Comparison of ENCODE assay signal across 8 cellular contexts in genomic region chr5:133111299-133111698, GRCh38. TPM values are rescaled to one million over a fixed set of nuclear protein-coding genes. Genes with fewer than 3 reads are reported as not detected.
DNase-seq lines count a peak whose midpoint lies in the region; ATAC-seq and TF ChIP-seq lines count a peak whose summit lies in the region.

No MANE protein-coding gene starts in this region.

- H3K4me1 ChIP-seq in HEK293 (ENCODE audit: control insufficient read depth, insufficient read depth, low read length) = no peaks in the 10 kb centered on the region

- POLR2A ChIA-PET in HEK293 (lab: Yijun Ruan, JAX) = interaction anchor here (0.6 kb wide), 1 partner anchor 872 kb away, joined by 3 read pairs; no protein-coding TSS in a partner anchor

- H3K4me1 Mint-ChIP-seq in Calu3 (ENCODE audit: low read depth, unreplicated experiment) = peaks cover 18% of the 10 kb centered on the region

- peaks cover 0 to 6% of the 10 kb centered on the region in 2 experiments; a peak in 1 of 3 replicates for H3K36me3 ChIP-seq in HEK293 (ENCODE audit: control insufficient read depth in 2 of 2, insufficient read depth in 1 of 2, low read length in 2 of 2)
- peaks cover 1% of the 10 kb centered on the region for H3K36me3 ChIP-seq in kidney epithelial cell (ENCODE audit: control insufficient read depth, insufficient read depth, low read length)

- DNase-seq in Calu3 = peak; percentile 91
- DNase-seq in NCI-H446 (lab: John Stamatoyannopoulos, UW) = peak; percentile 55 to 78
- DNase-seq in caudate nucleus (lab: John Stamatoyannopoulos, UW) = peak in 54 of 61 donors; percentile 14 to 90 (median 66)
- peak; percentile 45 for DNase-seq in kidney epithelial cell (ENCODE audit: low read depth)
- peak; percentile 81 for DNase-seq in stimulated activated CD4-positive, alpha-beta T cell treated with anti-CD3 and anti-CD28 coated beads, Interleukin-1b, Interleukin-23, amount 100 ng/mL, for 48 hours

- no peak overlapping the region for H3K27ac Mint-ChIP-seq in Calu3 (ENCODE audit: unreplicated experiment)

- intact Hi-C loops in Calu3 (cut with micrococcal nuclease; ENCODE audit: unreplicated experiment) = loop anchor here (1.0 to 5.0 kb wide), 4 partner anchors 137 to 756 kb away; no protein-coding TSS in a partner anchor

- no peaks in the 10 kb centered on the region for H3K9me3 Mint-ChIP-seq in Calu3 (ENCODE audit: low read depth, unreplicated experiment)

- H3K27me3 ChIP-seq in kidney epithelial cell (ENCODE audit: control insufficient read depth, insufficient read depth, low read length) = no peaks in the 10 kb centered on the region

- peaks cover 37% of the 10 kb centered on the region for H3K27me3 Mint-ChIP-seq in Calu3 (ENCODE audit: unreplicated experiment)

- H3K4me3 ChIP-seq in HEK293 (ENCODE audit: low read depth, low read length) (no peak overlapping the region), kidney epithelial cell (ENCODE audit: low read depth, low read length) (no peak overlapping the region)

- peak; percentile 39 to 61 for ATAC-seq in activated CD4-positive, CD25-positive, alpha-beta regulatory T cell treated with anti-CD3 and anti-CD28 coated beads, Interleukin-2, amount 50 U/mL, for 24 hours
- no peak for ATAC-seq in HG02763 (IDR thresholded peaks at IDR 0.05; ENCODE audit: unreplicated experiment)

- H3K4me3 Mint-ChIP-seq in Calu3 (ENCODE audit: low read depth, unreplicated experiment) = no peak overlapping the region

- no TSS peak for BruUV-seq in Calu3 (replicated peaks; lab: Mats Ljungman, UMichigan)

- H3K9me3 ChIP-seq in HEK293 (ENCODE audit: control insufficient read depth, insufficient read depth, low read depth, low read length) = no peaks in the 10 kb centered on the region

- TF ChIP-seq CTCF in Calu3 (IDR thresholded peaks at IDR 0.05; ENCODE audit: unreplicated experiment) (peak; percentile 94), HEK293 (tag by site-specific recombination; IDR thresholded peaks at IDR 0.05) (peak; percentile 88), kidney epithelial cell (IDR thresholded peaks at IDR 0.05; ENCODE audit: insufficient read depth, low read length, poor library complexity, severe bottlenecking) (peak; percentile 90)

- H3K36me3 Mint-ChIP-seq in Calu3 (ENCODE audit: insufficient read depth, unreplicated experiment) = peaks cover 19% of the 10 kb centered on the region

- H3K27ac ChIP-seq in HEK293 (ENCODE audit: extremely low read depth, low read depth, low read length) (no peak overlapping the region), caudate nucleus (ENCODE audit: low read depth, low read length) (no peak overlapping the region)

- CTCF ChIA-PET in Calu3 (lab: Charles Lee) (interaction anchor here (1.0 to 2.8 kb wide), 3 partner anchors 11 to 174 kb away, joined by 3 to 18 read pairs (median 4); no protein-coding TSS in a partner anchor), HEK293 (lab: Yijun Ruan, JAX) (interaction anchor here (0.6 to 5.2 kb wide), 42 partner anchors 8 to 866 kb away, joined by 3 to 98 read pairs (median 4); no protein-coding TSS in a partner anchor)

TF ChIP-seq in HEK293, 187 proteins besides CTCF, POLR2A, EP300 and RAD21 (continues in another document):
- TF ChIP-seq ZNF518A (tag by site-specific recombination; conservative IDR thresholded peaks at IDR 0.05; ENCODE audit: low read depth) = no peak
- TF ChIP-seq ZSCAN23 (tag by site-specific recombination; IDR thresholded peaks at IDR 0.05) = no peak
- TF ChIP-seq TRIM28 (IDR thresholded peaks at IDR 0.05; ENCODE audit: borderline replicate concordance, low read length) = no peak
- TF ChIP-seq YY2 (tag by site-specific recombination; IDR thresholded peaks at IDR 0.05) = no peak
- no peak for TF ChIP-seq ZNF664 (tag by site-specific recombination; IDR thresholded peaks at IDR 0.05)
- TF ChIP-seq YY1 (tag by site-specific recombination; IDR thresholded peaks at IDR 0.05) = no peak
- no peak for TF ChIP-seq ZNF140 (tag by site-specific recombination; IDR thresholded peaks at IDR 0.05)
- TF ChIP-seq ZNF174 (tag by site-specific recombination; IDR thresholded peaks at IDR 0.05) = no peak
- TF ChIP-seq ZNF704 (tag by site-specific recombination; IDR thresholded peaks at IDR 0.05) = no peak
- no peak for TF ChIP-seq ZNF830 (tag by site-specific recombination; IDR thresholded peaks at IDR 0.05; ENCODE audit: low read depth)
- TF ChIP-seq ZNF391 (tag by site-specific recombination; IDR thresholded peaks at IDR 0.05; ENCODE audit: borderline replicate concordance, low read depth) = no peak
- no peak for TF ChIP-seq TCF7L2 (IDR thresholded peaks at IDR 0.05; ENCODE audit: borderline replicate concordance, low read depth, low read length)
- TF ChIP-seq ZNF626 (tag by site-specific recombination; IDR thresholded peaks at IDR 0.05) = no peak
- TF ChIP-seq ZNF558 (tag by site-specific recombination; IDR thresholded peaks at IDR 0.05) = no peak
- 0 out of 2 replicates have a peak, but pooled peaks have one; percentile 26 for TF ChIP-seq KLF8 (tag by site-specific recombination; IDR thresholded peaks at IDR 0.05)
- TF ChIP-seq REPIN1 (tag by site-specific recombination; IDR thresholded peaks at IDR 0.05; ENCODE audit: low read depth) = no peak
- no peak for TF ChIP-seq ZNF585B (tag by site-specific recombination; IDR thresholded peaks at IDR 0.05)
- no peak for TF ChIP-seq GLIS1 (tag by site-specific recombination; IDR thresholded peaks at IDR 0.05)
- TF ChIP-seq ZNF239 (tag by site-specific recombination; IDR thresholded peaks at IDR 0.05) = no peak
- TF ChIP-seq ZNF449 (tag by site-specific recombination; IDR thresholded peaks at IDR 0.05) = no peak
- TF ChIP-seq ZNF121 (tag by site-specific recombination; IDR thresholded peaks at IDR 0.05) = no peak
- TF ChIP-seq ZNF416 (tag by site-specific recombination; IDR thresholded peaks at IDR 0.05) = no peak

RNA-seq across cellular contexts. Expression of gene HSPA4, which starts 59.5 kb away (rescaled TPM):
- total RNA-seq in Calu3 (2022) (294 and 296 TPM in 2 replicates), kidney epithelial cell (79.6 and 95.9 TPM in 2 replicates)
